18 cellular contexts compared by ENCODE assay signal in the genomic region with DNA sequence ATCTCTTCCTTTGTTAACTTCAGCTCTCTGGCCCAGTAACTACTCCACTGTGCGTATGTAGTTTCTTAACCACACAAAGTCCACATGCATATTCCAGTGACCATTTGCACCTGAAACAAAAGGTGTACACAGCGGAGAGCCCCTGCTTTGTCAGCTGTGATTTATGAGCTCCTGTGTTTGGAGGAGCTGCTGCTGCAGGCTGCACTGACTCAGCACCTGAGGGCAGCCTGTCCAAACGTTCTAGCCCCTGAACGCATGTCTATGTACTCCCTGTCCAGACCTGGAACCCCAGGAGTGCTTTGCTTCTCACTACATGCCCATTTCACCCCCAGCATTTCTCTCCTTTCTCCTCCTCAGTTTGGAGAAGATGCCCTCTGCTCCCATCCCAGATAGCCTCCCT.
"Had no signal": no experiment of that assay in that cellular context is flagged by ENCODE, and none has a peak within 500 bp of the region (broad histone marks: within the 10 kb centered on the region; RNA-seq: fewer than 3 reads in every experiment).

No MANE protein-coding gene starts in this region.

- DNase-seq: activated CD4-positive, alpha-beta memory T cell treated with anti-CD3 and anti-CD28 coated beads for 36 hours; activated naive CD4-positive, alpha-beta T cell; activated naive CD8-positive, alpha-beta T cell treated with anti-CD3 and anti-CD28 coated beads for 36 hours; amniotic stem cell; gastrocnemius medialis; kidney; left ventricle myocardium inferior; mucosa of descending colon; naive B cell; psoas muscle; right cardiac atrium; stimulated activated CD4-positive, alpha-beta T cell treated with anti-CD3 and anti-CD28 coated beads, Interleukin-2, amount 100 ng/mL, for 48 hours; stimulated activated naive CD8-positive, alpha-beta T cell treated with anti-CD3 and anti-CD28 coated beads, Interleukin-15, amount 100 ng/mL, for 72 hours; T-helper 2 cell; transverse colon; uterus had no signal

- H3K9me3 ChIP-seq: gastrocnemius medialis, mucosa of descending colon, suprapubic skin, transverse colon, uterus had no signal

- H3K4me3 ChIP-seq: gastrocnemius medialis, left ventricle myocardium inferior, mucosa of descending colon, psoas muscle, skin epidermis, suprapubic skin, transverse colon, uterus had no signal

- H3K27ac ChIP-seq: gastrocnemius medialis, left ventricle myocardium inferior, psoas muscle, skin epidermis, suprapubic skin, transverse colon, uterus had no signal

- ATAC-seq: gastrocnemius medialis; mucosa of descending colon; psoas muscle; right cardiac atrium; stimulated activated naive CD8-positive, alpha-beta T cell treated with anti-CD3 and anti-CD28 coated beads, Interleukin-15, amount 100 ng/mL, for 72 hours had no signal

- H3K4me1 ChIP-seq: gastrocnemius medialis, left ventricle myocardium inferior, psoas muscle, suprapubic skin, transverse colon, uterus had no signal

- H3K27me3 ChIP-seq: gastrocnemius medialis, suprapubic skin, transverse colon, uterus had no signal

- H3K36me3 ChIP-seq: gastrocnemius medialis, left ventricle myocardium inferior, suprapubic skin, transverse colon, uterus had no signal
